In genomic region chr6:170152989-170153388, GRCh38 we compare ENCODE assay signal across 9 cellular contexts.
A peak's percentile ranks its signal among the peaks of the same experiment; 100 is the strongest.
DNase-seq lines count a peak whose midpoint lies in the region; TF ChIP-seq lines count a peak whose summit lies in the region.
"Had no signal": no experiment of that assay in that cellular context is flagged by ENCODE, and none has a peak within 500 bp of the region (broad histone marks: within the 10 kb centered on the region; RNA-seq: fewer than 3 reads in every experiment).

No MANE protein-coding gene starts in this region.

- no peaks in the 10 kb centered on the region for H3K27me3 ChIP-seq in Peyer's patch
- H3K27me3 ChIP-seq in right atrium auricular region = no peaks in the 10 kb centered on the region
- H3K27me3 ChIP-seq in smooth muscle cell (ENCODE audit: low read depth) = no peaks in the 10 kb centered on the region
- no peaks in the 10 kb centered on the region for H3K27me3 ChIP-seq in ascending aorta

- H3K36me3 Mint-ChIP-seq in endothelial cell (ENCODE audit: low read depth, unreplicated experiment) = no peaks in the 10 kb centered on the region

- peak overlapping the region; percentile 26 for H3K4me2 ChIP-seq in smooth muscle cell

- intact Hi-C loops in ascending aorta (cut with DNase I) = no loop called here

- no peak for TF ChIP-seq CTCF in Peyer's patch (IDR thresholded peaks at IDR 0.05)
- no peak for TF ChIP-seq CTCF in right atrium auricular region (IDR thresholded peaks at IDR 0.05)
- no peak for TF ChIP-seq CTCF in smooth muscle cell (IDR thresholded peaks at IDR 0.05; ENCODE audit: borderline replicate concordance, insufficient read depth, poor library complexity, severe bottlenecking)
- no peak for TF ChIP-seq CTCF in endothelial cell (IDR thresholded peaks at IDR 0.05; ENCODE audit: unreplicated experiment)
- TF ChIP-seq CTCF in ascending aorta (IDR thresholded peaks at IDR 0.05) = no peak

- no peaks in the 10 kb centered on the region for H3K9me3 ChIP-seq in Peyer's patch
- H3K9me3 ChIP-seq in right atrium auricular region = no peaks in the 10 kb centered on the region
- H3K9me3 ChIP-seq in smooth muscle cell (replicated peaks; ENCODE audit: low read depth) = no peaks in the 10 kb centered on the region
- no peaks in the 10 kb centered on the region for H3K9me3 ChIP-seq in ascending aorta

- no peak overlapping the region for H3K27ac Mint-ChIP-seq in endothelial cell (ENCODE audit: unreplicated experiment)

- no peaks in the 10 kb centered on the region for H3K9me3 Mint-ChIP-seq in endothelial cell (ENCODE audit: unreplicated experiment)

- 27% methylated on average over 13 of the region's 13 CpGs for WGBS in smooth muscle cell (ENCODE audit: low lambda C conversion rate)

- DNase-seq in NCI-H2227 (lab: John Stamatoyannopoulos, UW; ENCODE audit: unreplicated experiment) (peak; percentile 40), NCI-H2227 treated with DMSO at 0.1 percent for 48 hours (lab: John Stamatoyannopoulos, UW) (no peak), Peyer's patch (peak in 1 of 3 donors; percentile 60), right atrium auricular region (ENCODE audit: low spot score) (no peak), smooth muscle cell (lab: John Stamatoyannopoulos, UW; ENCODE audit: unreplicated experiment) (no peak), endothelial cell (ENCODE audit: low spot score) (no peak), ascending aorta (ENCODE audit: low spot score in 2 of 2) (no peak)
- DNase-seq in activated T-cell treated with anti-CD3 and anti-CD28 coated beads, Interleukin-2, amount 50 U/mL, for 48 hours = no peak

- no peaks in the 10 kb centered on the region for H3K79me2 ChIP-seq in smooth muscle cell (ENCODE audit: low read depth)

- H3K27ac ChIP-seq in Peyer's patch = peak overlapping the region in 3 of 4 donors; percentile 10 to 68 (median 44)
- H3K27ac ChIP-seq in right atrium auricular region = peak overlapping the region; percentile 49 to 65
- H3K27ac ChIP-seq in smooth muscle cell (ENCODE audit: low read depth) = no peak overlapping the region
- no peak overlapping the region for H3K27ac ChIP-seq in ascending aorta
- H3K27ac ChIP-seq: 22Rv1 had no signal

- no peaks in the 10 kb centered on the region for H3F3A ChIP-seq in smooth muscle cell (ENCODE audit: low read depth)

- no peaks in the 10 kb centered on the region for H4K20me1 ChIP-seq in smooth muscle cell (ENCODE audit: low read depth)

- H3K4me3 Mint-ChIP-seq in endothelial cell (ENCODE audit: unreplicated experiment) = no peak overlapping the region

- H3K4me1 ChIP-seq in Peyer's patch (peaks cover 0 to 16% (median 0%) of the 10 kb centered on the region in 4 donors), right atrium auricular region (peaks cover 0 to 26% of the 10 kb centered on the region in 2 donors), smooth muscle cell (ENCODE audit: low read depth) (peaks cover 17% of the 10 kb centered on the region), ascending aorta (no peaks in the 10 kb centered on the region)

- no peak overlapping the region for H3K9ac ChIP-seq in smooth muscle cell (ENCODE audit: low read depth)

- H3K4me1 Mint-ChIP-seq in endothelial cell (ENCODE audit: unreplicated experiment) = peaks cover 21% of the 10 kb centered on the region

- TF ChIP-seq POLR2A in Peyer's patch (IDR thresholded peaks at IDR 0.05) = no peak

- peaks cover 11% of the 10 kb centered on the region for H3K27me3 Mint-ChIP-seq in endothelial cell (ENCODE audit: unreplicated experiment)

- H3K4me3 ChIP-seq in Peyer's patch (peak overlapping the region in 1 of 4 donors; percentile 26), right atrium auricular region (no peak overlapping the region), smooth muscle cell (no peak overlapping the region), ascending aorta (no peak overlapping the region)

- no peak overlapping the region for H2AFZ ChIP-seq in smooth muscle cell (ENCODE audit: low read depth)

- no peaks in the 10 kb centered on the region for H3K36me3 ChIP-seq in Peyer's patch
- no peaks in the 10 kb centered on the region for H3K36me3 ChIP-seq in right atrium auricular region
- H3K36me3 ChIP-seq in smooth muscle cell (ENCODE audit: low read depth) = no peaks in the 10 kb centered on the region
- H3K36me3 ChIP-seq in ascending aorta = no peaks in the 10 kb centered on the region

Comparison
In these comparisons a context has a peak if more than half of its experiments do, and no peak if none do; other contexts are left out.
1. H3K27ac ChIP-seq: peak in Peyer's patch (3 of 4) and right atrium auricular region (2 of 2); none in smooth muscle cell (single experiment) and ascending aorta (0 of 2).